In the genomic region with DNA sequence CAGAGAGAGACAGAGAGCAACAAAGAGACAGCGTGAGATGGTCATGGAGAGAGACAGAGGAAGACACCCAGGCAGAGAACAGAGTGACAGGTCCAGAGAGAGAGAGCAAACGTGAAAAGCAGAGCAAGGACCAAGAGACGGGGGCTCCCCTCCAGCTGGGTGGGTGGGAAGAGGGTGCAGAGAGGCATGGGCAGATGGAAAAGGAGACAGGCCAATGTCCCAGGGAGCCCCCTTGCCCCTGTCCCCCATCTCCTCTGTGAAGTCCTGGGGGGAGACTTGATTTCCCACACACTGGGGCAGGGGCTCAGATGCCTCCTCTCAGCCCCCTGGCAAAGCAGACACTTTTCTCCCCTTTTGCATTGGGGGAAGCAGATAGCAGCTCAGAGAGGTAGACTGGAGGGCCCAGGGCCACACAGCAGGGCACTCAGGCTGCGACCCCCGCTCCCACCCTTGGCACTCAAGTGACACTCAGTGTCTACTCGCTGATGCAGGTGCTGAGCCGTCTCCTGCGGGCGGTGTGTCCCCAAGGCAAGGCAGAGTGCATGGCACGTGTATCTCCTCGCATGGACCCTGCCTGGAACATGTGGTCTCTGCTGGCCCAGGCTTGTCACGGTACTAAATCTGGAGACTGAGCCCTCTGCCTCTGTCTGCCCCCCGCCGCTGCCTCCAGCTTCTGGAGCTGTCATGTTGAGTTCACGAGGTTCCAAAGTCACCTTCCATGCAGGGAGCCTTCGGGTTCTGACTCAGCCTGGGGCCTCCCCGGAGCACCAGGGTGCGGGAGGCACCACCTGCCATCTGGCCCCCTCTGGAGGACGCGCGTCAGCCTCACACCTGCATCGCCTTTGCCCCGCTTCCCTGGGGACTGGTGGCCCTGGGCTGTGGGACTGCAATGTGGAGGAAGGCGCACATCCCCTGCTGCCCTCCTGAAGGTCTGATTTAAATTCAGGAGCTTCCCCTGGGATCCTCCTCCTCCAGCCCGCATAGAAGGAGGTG, we compare ENCODE assay signal across 8 cellular contexts.
DNase-seq lines count a peak whose midpoint lies in the region; ATAC-seq and TF ChIP-seq lines count a peak whose summit lies in the region.

No MANE protein-coding gene starts in this region.

- H3K27ac ChIP-seq in gastrocnemius medialis = peak overlapping the region in 1 of 4 donors; percentile 49

- peak; percentile 60 for DNase-seq in D341Med (ENCODE audit: low spot score)
- DNase-seq in adipocyte (ENCODE audit: low read depth) = no peak
- peak; percentile 25 to 55 (median 55) for DNase-seq in mucosa of descending colon
- DNase-seq in gastrocnemius medialis = no peak
- no peak for DNase-seq in dermis blood vessel endothelial cell

- H3K4me1 ChIP-seq in adipocyte (ENCODE audit: control insufficient read depth, insufficient read depth, low read length) = peaks cover 30% of the 10 kb centered on the region
- H3K4me1 ChIP-seq in mucosa of descending colon (ENCODE audit: low read depth) = peaks cover 10% of the 10 kb centered on the region
- peaks cover 5 to 15% of the 10 kb centered on the region in 2 donors for H3K4me1 ChIP-seq in gastrocnemius medialis

- intact Hi-C loops in mucosa of descending colon (cut with DNase I, micrococcal nuclease) = no loop called here
- intact Hi-C loops in gastrocnemius medialis (cut with DNase I; ENCODE audit: low total_unique reads) = no loop called here

- H3K27me3 ChIP-seq in adipocyte (replicated peaks; ENCODE audit: control insufficient read depth, insufficient read depth, low read length) (no peaks in the 10 kb centered on the region), gastrocnemius medialis (no peaks in the 10 kb centered on the region)

- H3K36me3 ChIP-seq in adipocyte (ENCODE audit: control insufficient read depth, insufficient read depth, low read length, severe bottlenecking) (no peaks in the 10 kb centered on the region), mucosa of descending colon (ENCODE audit: low read depth) (no peaks in the 10 kb centered on the region), gastrocnemius medialis (no peaks in the 10 kb centered on the region)

- no peak overlapping the region for H3K4me3 ChIP-seq in adipocyte (ENCODE audit: low read length)
- no peak overlapping the region for H3K4me3 ChIP-seq in mucosa of descending colon
- H3K4me3 ChIP-seq in gastrocnemius medialis = no peak overlapping the region

- no peaks in the 10 kb centered on the region for H3K9me3 ChIP-seq in adipocyte (ENCODE audit: control insufficient read depth, low read length)
- H3K9me3 ChIP-seq in mucosa of descending colon = no peaks in the 10 kb centered on the region
- H3K9me3 ChIP-seq in gastrocnemius medialis = no peaks in the 10 kb centered on the region

- no peak for TF ChIP-seq POLR2A in gastrocnemius medialis (IDR thresholded peaks at IDR 0.05)

- H3K9ac ChIP-seq in adipocyte (ENCODE audit: low read length) = peak overlapping the region; percentile 88

- ATAC-seq in GM21447 (IDR thresholded peaks at IDR 0.05; ENCODE audit: unreplicated experiment) = peak; percentile 53
- ATAC-seq in mucosa of descending colon = peak; percentile 66
- ATAC-seq in gastrocnemius medialis = no peak
- no peak for ATAC-seq in HG02678 (IDR thresholded peaks at IDR 0.05; ENCODE audit: unreplicated experiment)
- ATAC-seq in HG03196 (IDR thresholded peaks at IDR 0.05; ENCODE audit: unreplicated experiment) = no peak

- in situ Hi-C loops in gastrocnemius medialis (cut with MboI; ENCODE audit: low sequenced_read_pairs in 4 of 4) = no loop called here

- TF ChIP-seq CTCF in mucosa of descending colon (IDR thresholded peaks at IDR 0.05) = no peak
- TF ChIP-seq CTCF in gastrocnemius medialis (IDR thresholded peaks at IDR 0.05 in 4 of 5, conservative IDR thresholded peaks at IDR 0.05 in 1 of 5) = no peak

Comparison
In these comparisons a context has a peak if more than half of its experiments do, and no peak if none do; other contexts are left out.
1. DNase-seq: peak in D341Med (single experiment) and mucosa of descending colon (3 of 3); none in adipocyte (single experiment), gastrocnemius medialis (0 of 2) and dermis blood vessel endothelial cell (single experiment).
2. ATAC-seq: peak in GM21447 (single experiment) and mucosa of descending colon (single experiment); none in gastrocnemius medialis (0 of 2), HG02678 (single experiment) and HG03196 (single experiment).